28 cellular contexts compared by ENCODE assay signal in the genomic region with DNA sequence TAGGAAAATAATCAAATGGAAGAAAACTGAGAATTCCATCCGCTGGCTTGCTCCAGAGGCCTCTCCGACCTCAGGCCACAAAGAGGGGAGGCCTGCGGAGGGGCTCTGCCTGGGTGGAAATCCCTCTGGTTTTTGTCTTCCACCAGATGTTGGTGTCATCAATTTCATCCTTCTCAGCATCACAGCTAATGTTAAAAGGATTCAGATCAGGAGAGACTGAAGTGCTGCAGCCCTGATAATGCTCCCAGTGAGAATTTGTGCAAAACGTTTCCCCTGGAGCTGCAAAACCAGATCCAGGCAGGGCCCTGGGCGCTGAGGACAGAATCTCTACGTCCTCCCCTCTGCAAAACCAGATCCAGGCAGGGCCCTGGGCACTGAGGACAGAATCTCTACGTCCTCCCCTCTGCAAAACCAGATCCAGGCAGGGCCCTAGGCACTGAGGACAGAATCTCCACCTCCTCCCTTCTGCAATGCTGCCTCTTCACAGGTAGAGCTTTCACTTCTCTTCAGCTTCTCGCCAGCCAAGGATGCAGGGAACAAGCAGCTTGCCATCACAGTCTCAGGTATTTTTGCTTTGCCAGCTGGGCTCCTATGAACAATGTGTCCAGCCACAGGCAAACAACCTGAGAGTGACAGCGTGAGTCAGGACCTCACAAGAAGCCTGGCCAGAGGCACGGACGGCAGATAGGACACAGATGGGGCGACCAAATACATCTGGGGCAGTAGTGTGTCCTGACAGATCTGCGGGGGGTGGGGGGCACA.
"Had no signal": no experiment of that assay in that cellular context is flagged by ENCODE, and none has a peak within 500 bp of the region (broad histone marks: within the 10 kb centered on the region; RNA-seq: fewer than 3 reads in every experiment).

No MANE protein-coding gene starts in this region.

- H3K9me3 ChIP-seq: ascending aorta, SJCRH30 had no signal

- ATAC-seq: activated naive CD4-positive, alpha-beta T cell treated with anti-CD3 and anti-CD28 coated beads, Interleukin-2, amount 50 U/mL, for 72 hours; activated naive CD8-positive, alpha-beta T cell treated with anti-CD3 and anti-CD28 coated beads, Interleukin-2, amount 50 U/mL, for 24 hours; activated T-cell treated with anti-CD3 and anti-CD28 coated beads, Interleukin-2, amount 50 U/mL, for 4 hours; T-helper 17 cell had no signal

- H3K36me3 ChIP-seq: ascending aorta, brain microvascular endothelial cell, cardiac muscle cell, SJCRH30 had no signal

- H3K4me3 ChIP-seq: ascending aorta, cardiac muscle cell, SJCRH30 had no signal

- H3K36me3 Mint-ChIP-seq: activated CD4-positive, alpha-beta memory T cell treated with anti-CD3 and anti-CD28 coated beads for 36 hours; activated naive CD4-positive, alpha-beta T cell treated with anti-CD3 and anti-CD28 coated beads, Interleukin-2, amount 50 U/mL, for 72 hours; IgD-negative memory B cell had no signal

- H3K9me3 Mint-ChIP-seq: activated B cell treated with CpG ODN at 0.5 μM for 24 hours; activated CD4-positive, alpha-beta memory T cell treated with anti-CD3 and anti-CD28 coated beads for 36 hours; activated CD4-positive, alpha-beta T cell treated with anti-CD3 and anti-CD28 coated beads, Interleukin-2, amount 10 ng/mL, durations not matched to agents 7 days and 5 days; activated naive CD4-positive, alpha-beta T cell treated with anti-CD3 and anti-CD28 coated beads, Interleukin-2, amount 50 U/mL, for 72 hours; activated naive CD8-positive, alpha-beta T cell treated with anti-CD3 and anti-CD28 coated beads, Interleukin-2, amount 50 U/mL, for 24 hours; activated T-cell treated with anti-CD3 and anti-CD28 coated beads, Interleukin-2, amount 50 U/mL, for 4 hours; IgD-negative memory B cell had no signal

- H3K4me3 Mint-ChIP-seq: activated B cell treated with CpG ODN at 0.5 μM for 24 hours; activated CD4-positive, alpha-beta memory T cell treated with anti-CD3 and anti-CD28 coated beads for 36 hours; activated CD4-positive, alpha-beta T cell treated with anti-CD3 and anti-CD28 coated beads, Interleukin-2, amount 10 ng/mL, durations not matched to agents 7 days and 5 days; activated naive CD8-positive, alpha-beta T cell treated with anti-CD3 and anti-CD28 coated beads, Interleukin-2, amount 50 U/mL, for 24 hours; activated T-cell treated with anti-CD3 and anti-CD28 coated beads, Interleukin-2, amount 50 U/mL, for 4 hours; IgD-negative memory B cell; T-helper 17 cell had no signal

- H3K27ac ChIP-seq: ascending aorta, brain microvascular endothelial cell, cardiac muscle cell, RWPE1, SJCRH30 had no signal

- H3K27me3 Mint-ChIP-seq: activated B cell treated with CpG ODN at 0.5 μM for 24 hours, IgD-negative memory B cell had no signal

- H3K4me1 ChIP-seq: ascending aorta, SJCRH30 had no signal

- H3K4me1 Mint-ChIP-seq: activated B cell treated with CpG ODN at 0.5 μM for 24 hours; activated CD4-positive, alpha-beta T cell treated with anti-CD3 and anti-CD28 coated beads, Interleukin-2, amount 10 ng/mL, durations not matched to agents 7 days and 5 days; activated naive CD8-positive, alpha-beta T cell treated with anti-CD3 and anti-CD28 coated beads, Interleukin-2, amount 50 U/mL, for 24 hours; IgD-negative memory B cell had no signal

- H3K27me3 ChIP-seq: ascending aorta, brain microvascular endothelial cell had no signal

- H3K27ac Mint-ChIP-seq: activated B cell treated with CpG ODN at 0.5 μM for 24 hours; activated CD4-positive, alpha-beta memory T cell treated with anti-CD3 and anti-CD28 coated beads for 36 hours; activated CD4-positive, alpha-beta T cell treated with anti-CD3 and anti-CD28 coated beads, Interleukin-2, amount 10 ng/mL, durations not matched to agents 7 days and 5 days; activated naive CD4-positive, alpha-beta T cell treated with anti-CD3 and anti-CD28 coated beads, Interleukin-2, amount 50 U/mL, for 72 hours; activated naive CD8-positive, alpha-beta T cell treated with anti-CD3 and anti-CD28 coated beads, Interleukin-2, amount 50 U/mL, for 24 hours; IgD-negative memory B cell; T-helper 17 cell had no signal

- DNase-seq: activated B cell treated with CpG ODN at 0.5 μM for 24 hours; activated CD4-positive, alpha-beta memory T cell treated with anti-CD3 and anti-CD28 coated beads for 36 hours; activated CD4-positive, alpha-beta T cell treated with anti-CD3 and anti-CD28 coated beads for 1 hour; activated CD4-positive, alpha-beta T cell treated with anti-CD3 and anti-CD28 coated beads, Interleukin-2, amount 10 ng/mL, durations not matched to agents 7 days and 5 days; activated CD8-positive, alpha-beta memory T cell treated with anti-CD3 and anti-CD28 coated beads for 24 hours; activated effector memory CD4-positive, alpha-beta T cell treated with anti-CD3 and anti-CD28 coated beads, Interleukin-2, amount 50 U/mL, for 16 hours; activated naive CD4-positive, alpha-beta T cell treated with Interleukin-2 at 50 U/mL for 16 hours; activated naive CD8-positive, alpha-beta T cell treated with anti-CD3 and anti-CD28 coated beads, Interleukin-2, amount 50 U/mL, for 24 hours; activated T-cell treated with anti-CD3 and anti-CD28 coated beads, Interleukin-2, amount 50 U/mL, for 4 hours; amniotic stem cell; brain microvascular endothelial cell; KG1; NCI-H1092; NCI-H1417; NCI-H1930; NCI-H2171; NCI-H226; NCI-H510A; NCI-H69; Right ventricle myocardium superior; SJCRH30; T-helper 17 cell; T-helper 9 cell had no signal
